Comparison of ENCODE assay signal across 39 cellular contexts in genomic region chr4:167143018-167143417, GRCh38.
"Had no signal": no experiment of that assay in that cellular context is flagged by ENCODE, and none has a peak within 500 bp of the region (broad histone marks: within the 10 kb centered on the region; RNA-seq: fewer than 3 reads in every experiment).

No MANE protein-coding gene starts in this region.

- H3K4me1 ChIP-seq: adrenal gland, ascending aorta, body of pancreas, breast epithelium had no signal

- H3K27ac Mint-ChIP-seq: activated naive CD4-positive, alpha-beta T cell treated with anti-CD3 and anti-CD28 coated beads for 36 hours; activated naive CD4-positive, alpha-beta T cell treated with anti-CD3 and anti-CD28 coated beads, Interleukin-2, amount 10 ng/mL, durations not matched to agents 7 days and 5 days; activated naive CD4-positive, alpha-beta T cell treated with anti-CD3 and anti-CD28 coated beads, Interleukin-2, amount 50 U/mL, for 24 hours; activated naive CD4-positive, alpha-beta T cell treated with anti-CD3 and anti-CD28 coated beads, Interleukin-2, amount 50 U/mL, for 72 hours; activated naive CD8-positive, alpha-beta T cell; activated naive CD8-positive, alpha-beta T cell treated with anti-CD3 and anti-CD28 coated beads for 36 hours; activated naive CD8-positive, alpha-beta T cell treated with anti-CD3 and anti-CD28 coated beads, Interleukin-2, amount 10 ng/mL, durations not matched to agents 7 days and 5 days; activated naive CD8-positive, alpha-beta T cell treated with anti-CD3 and anti-CD28 coated beads, Interleukin-2, amount 50 U/mL, for 24 hours; activated T-cell treated with anti-CD3 and anti-CD28 coated beads, Interleukin-2, amount 50 U/mL, for 24 hours; activated T-cell treated with anti-CD3 and anti-CD28 coated beads, Interleukin-2, amount 50 U/mL, for 72 hours; activated T-helper 1 cell treated with anti-CD3 and anti-CD28 coated beads, Interleukin-12 subunit alpha, Interleukin-12 subunit beta, Interleukin-2, Interleukin-4 antibody, amounts not matched to agents 30 ng/mL and 10 ng/mL and 1 ng/mL, durations not matched to agents 14 hours and 24 hours and 36 hours; activated T-helper 17 cell treated with anti-CD3 and anti-CD28 coated beads, Interleukin-2, amount 50 U/mL, for 72 hours; activated T-helper 2 cell treated with anti-CD3 and anti-CD28 coated beads, Interferon-gamma antibody, Interleukin-2, Interleukin-4, amounts not matched to agents 10 μg/mL and 5 μg/mL and 100 μg/mL, durations not matched to agents 14 hours and 24 hours and 36 hours; brain had no signal

- H3K27ac ChIP-seq: adrenal gland, ascending aorta, body of pancreas, brain microvascular endothelial cell, breast epithelium, cardiac muscle cell had no signal

- H3K4me1 Mint-ChIP-seq: activated naive CD4-positive, alpha-beta T cell treated with anti-CD3 and anti-CD28 coated beads, Interleukin-2, amount 10 ng/mL, durations not matched to agents 7 days and 5 days; activated naive CD4-positive, alpha-beta T cell treated with anti-CD3 and anti-CD28 coated beads, Interleukin-2, amount 50 U/mL, for 24 hours; activated naive CD8-positive, alpha-beta T cell treated with anti-CD3 and anti-CD28 coated beads for 36 hours; activated naive CD8-positive, alpha-beta T cell treated with anti-CD3 and anti-CD28 coated beads, Interleukin-2, amount 10 ng/mL, durations not matched to agents 7 days and 5 days; activated naive CD8-positive, alpha-beta T cell treated with anti-CD3 and anti-CD28 coated beads, Interleukin-2, amount 50 U/mL, for 24 hours; activated T-helper 17 cell treated with anti-CD3 and anti-CD28 coated beads, Interleukin-2, amount 50 U/mL, for 72 hours; brain; central memory CD8-positive, alpha-beta T cell had no signal

- H3K27me3 Mint-ChIP-seq: activated naive CD4-positive, alpha-beta T cell treated with anti-CD3 and anti-CD28 coated beads, Interleukin-2, amount 10 ng/mL, durations not matched to agents 7 days and 5 days; activated naive CD4-positive, alpha-beta T cell treated with anti-CD3 and anti-CD28 coated beads, Interleukin-2, amount 50 U/mL, for 24 hours; activated naive CD8-positive, alpha-beta T cell; activated naive CD8-positive, alpha-beta T cell treated with anti-CD3 and anti-CD28 coated beads for 36 hours; activated naive CD8-positive, alpha-beta T cell treated with anti-CD3 and anti-CD28 coated beads, Interleukin-2, amount 10 ng/mL, durations not matched to agents 7 days and 5 days; activated naive CD8-positive, alpha-beta T cell treated with anti-CD3 and anti-CD28 coated beads, Interleukin-2, amount 50 U/mL, for 24 hours; activated T-cell treated with anti-CD3 and anti-CD28 coated beads, Interleukin-2, amount 50 U/mL, for 24 hours; activated T-helper 17 cell treated with anti-CD3 and anti-CD28 coated beads, Interleukin-2, amount 50 U/mL, for 72 hours; brain; central memory CD8-positive, alpha-beta T cell had no signal

- H3K27me3 ChIP-seq: adrenal gland, ascending aorta, body of pancreas, brain microvascular endothelial cell, breast epithelium, cardiac muscle cell had no signal

- H3K4me3 Mint-ChIP-seq: activated naive CD4-positive, alpha-beta T cell treated with anti-CD3 and anti-CD28 coated beads for 36 hours; activated naive CD4-positive, alpha-beta T cell treated with anti-CD3 and anti-CD28 coated beads, Interleukin-2, amount 10 ng/mL, durations not matched to agents 7 days and 5 days; activated naive CD4-positive, alpha-beta T cell treated with anti-CD3 and anti-CD28 coated beads, Interleukin-2, amount 50 U/mL, for 24 hours; activated naive CD8-positive, alpha-beta T cell; activated naive CD8-positive, alpha-beta T cell treated with anti-CD3 and anti-CD28 coated beads for 36 hours; activated naive CD8-positive, alpha-beta T cell treated with anti-CD3 and anti-CD28 coated beads, Interleukin-2, amount 10 ng/mL, durations not matched to agents 7 days and 5 days; activated naive CD8-positive, alpha-beta T cell treated with anti-CD3 and anti-CD28 coated beads, Interleukin-2, amount 50 U/mL, for 24 hours; activated T-cell treated with anti-CD3 and anti-CD28 coated beads, Interleukin-2, amount 50 U/mL, for 24 hours; activated T-cell treated with anti-CD3 and anti-CD28 coated beads, Interleukin-2, amount 50 U/mL, for 4 hours; activated T-cell treated with anti-CD3 and anti-CD28 coated beads, Interleukin-2, amount 50 U/mL, for 72 hours; activated T-helper 1 cell treated with anti-CD3 and anti-CD28 coated beads, Interleukin-12 subunit alpha, Interleukin-12 subunit beta, Interleukin-2, Interleukin-4 antibody, amounts not matched to agents 30 ng/mL and 10 ng/mL and 1 ng/mL, durations not matched to agents 14 hours and 24 hours and 36 hours; activated T-helper 17 cell treated with anti-CD3 and anti-CD28 coated beads, Interleukin-2, amount 50 U/mL, for 72 hours; brain; central memory CD8-positive, alpha-beta T cell had no signal

- DNase-seq: activated effector memory CD4-positive, alpha-beta T cell treated with anti-CD3 and anti-CD28 coated beads, Interleukin-2, amount 50 U/mL, for 16 hours; activated effector memory CD4-positive, alpha-beta T cell treated with Interleukin-2 at 50 U/mL for 16 hours; activated gamma-delta T cell; activated gamma-delta T cell treated with Interleukin-2 at 50 U/mL for 16 hours; activated naive CD4-positive, alpha-beta T cell; activated naive CD4-positive, alpha-beta T cell treated with anti-CD3 and anti-CD28 coated beads for 36 hours; activated naive CD4-positive, alpha-beta T cell treated with anti-CD3 and anti-CD28 coated beads, Interleukin-2, amount 10 ng/mL, durations not matched to agents 7 days and 5 days; activated naive CD4-positive, alpha-beta T cell treated with anti-CD3 and anti-CD28 coated beads, Interleukin-2, amount 50 U/mL, for 16 hours; activated naive CD4-positive, alpha-beta T cell treated with Interleukin-2 at 50 U/mL for 16 hours; activated naive CD8-positive, alpha-beta T cell treated with anti-CD3 and anti-CD28 coated beads for 36 hours; activated naive CD8-positive, alpha-beta T cell treated with anti-CD3 and anti-CD28 coated beads, Interleukin-2, amount 10 ng/mL, durations not matched to agents 7 days and 5 days; activated naive CD8-positive, alpha-beta T cell treated with anti-CD3 and anti-CD28 coated beads, Interleukin-2, amount 50 U/mL, for 24 hours; activated T-cell treated with anti-CD3 and anti-CD28 coated beads, Interleukin-2, amount 50 U/mL, for 1 hour; activated T-cell treated with anti-CD3 and anti-CD28 coated beads, Interleukin-2, amount 50 U/mL, for 24 hours; activated T-cell treated with anti-CD3 and anti-CD28 coated beads, Interleukin-2, amount 50 U/mL, for 4 hours; activated T-cell treated with anti-CD3 and anti-CD28 coated beads, Interleukin-2, amount 50 U/mL, for 48 hours; activated T-cell treated with anti-CD3 and anti-CD28 coated beads, Interleukin-2, amount 50 U/mL, for 72 hours; adrenal gland; amniotic stem cell; amygdala; anterior cingulate cortex; aorta; body of pancreas; brain microvascular endothelial cell; caudate nucleus; central memory CD4-positive, alpha-beta T cell; cerebellar nuclear complex had no signal

- H3K9me3 Mint-ChIP-seq: activated naive CD8-positive, alpha-beta T cell treated with anti-CD3 and anti-CD28 coated beads, Interleukin-2, amount 10 ng/mL, durations not matched to agents 7 days and 5 days; activated T-cell treated with anti-CD3 and anti-CD28 coated beads, Interleukin-2, amount 50 U/mL, for 24 hours; activated T-helper 1 cell treated with anti-CD3 and anti-CD28 coated beads, Interleukin-12 subunit alpha, Interleukin-12 subunit beta, Interleukin-2, Interleukin-4 antibody, amounts not matched to agents 30 ng/mL and 10 ng/mL and 1 ng/mL, durations not matched to agents 14 hours and 24 hours and 36 hours had no signal

- ATAC-seq: activated naive CD4-positive, alpha-beta T cell treated with anti-CD3 and anti-CD28 coated beads, Interleukin-2, amount 50 U/mL, for 72 hours; activated naive CD8-positive, alpha-beta T cell treated with anti-CD3 and anti-CD28 coated beads, Interleukin-2, amount 50 U/mL, for 24 hours; activated T-cell treated with anti-CD3 and anti-CD28 coated beads, Interleukin-2, amount 50 U/mL, for 4 hours; activated T-cell treated with anti-CD3 and anti-CD28 coated beads, Interleukin-2, amount 50 U/mL, for 72 hours; activated T-helper 17 cell treated with anti-CD3 and anti-CD28 coated beads, Interleukin-2, amount 50 U/mL, for 72 hours; body of pancreas had no signal

- H3K36me3 Mint-ChIP-seq: activated naive CD4-positive, alpha-beta T cell treated with anti-CD3 and anti-CD28 coated beads, Interleukin-2, amount 10 ng/mL, durations not matched to agents 7 days and 5 days; activated naive CD4-positive, alpha-beta T cell treated with anti-CD3 and anti-CD28 coated beads, Interleukin-2, amount 50 U/mL, for 24 hours; activated naive CD4-positive, alpha-beta T cell treated with anti-CD3 and anti-CD28 coated beads, Interleukin-2, amount 50 U/mL, for 72 hours; activated naive CD8-positive, alpha-beta T cell; activated naive CD8-positive, alpha-beta T cell treated with anti-CD3 and anti-CD28 coated beads for 36 hours; activated naive CD8-positive, alpha-beta T cell treated with anti-CD3 and anti-CD28 coated beads, Interleukin-2, amount 10 ng/mL, durations not matched to agents 7 days and 5 days; brain had no signal

- H3K4me3 ChIP-seq: adrenal gland, ascending aorta, body of pancreas, breast epithelium, cardiac muscle cell had no signal

- H3K9me3 ChIP-seq: adrenal gland, ascending aorta, body of pancreas, breast epithelium had no signal

- H3K36me3 ChIP-seq: adrenal gland, ascending aorta, brain microvascular endothelial cell, breast epithelium, cardiac muscle cell had no signal

- FAIRE-seq: astrocyte had no signal
